8 cellular contexts compared by ENCODE assay signal in genomic region chr4:26584725-26585124, GRCh38. TPM values are rescaled to one million over a fixed set of nuclear protein-coding genes. Genes with fewer than 3 reads are reported as not detected.
DNase-seq lines count a peak whose midpoint lies in the region; ATAC-seq and TF ChIP-seq lines count a peak whose summit lies in the region.

No MANE protein-coding gene starts in this region.

- ATAC-seq in psoas muscle (no peak), HG03521 (IDR thresholded peaks at IDR 0.05; ENCODE audit: unreplicated experiment) (no peak), HG02840 (IDR thresholded peaks at IDR 0.05; ENCODE audit: low FRiP score, unreplicated experiment) (no peak)

- H3K27me3 ChIP-seq in SK-N-SH (ENCODE audit: insufficient read depth) = no peaks in the 10 kb centered on the region
- H3K27me3 ChIP-seq in fibroblast of lung (ENCODE audit: control insufficient read depth, insufficient read depth, low read length) = no peaks in the 10 kb centered on the region
- no peaks in the 10 kb centered on the region for H3K27me3 ChIP-seq in psoas muscle (ENCODE audit: insufficient read depth in 3 of 3, low read length in 2 of 3)

- peak overlapping the region; percentile 70 for H3K9ac ChIP-seq in SK-N-SH
- peak overlapping the region; percentile 75 for H3K9ac ChIP-seq in fibroblast of lung (ENCODE audit: insufficient read depth, low read length)

- no peak for TF ChIP-seq EP300 in SK-N-SH (IDR thresholded peaks at IDR 0.05; ENCODE audit: borderline replicate concordance in 1 of 2, low read depth in 1 of 2, low read length in 1 of 2)

- H3K4me1 ChIP-seq in SK-N-SH (ENCODE audit: control insufficient read depth in 1 of 2, insufficient read depth in 2 of 2, low read depth in 1 of 2, low read length in 1 of 2) (peaks cover 0 to 3% of the 10 kb centered on the region in 2 experiments; a peak in 2 of 4 replicates), fibroblast of lung (ENCODE audit: control insufficient read depth, extremely low read depth, insufficient read depth, low read length) (peaks cover 6% of the 10 kb centered on the region), psoas muscle (peaks cover 5% of the 10 kb centered on the region)

- peak overlapping the region; percentile 82 for H3K4me3 ChIP-seq in GM12864 (ENCODE audit: low read depth, low read length)
- peak overlapping the region; percentile 81 to 91 for H3K4me3 ChIP-seq in SK-N-SH (ENCODE audit: low read depth in 2 of 2, low read length in 1 of 2)
- peak overlapping the region; percentile 79 to 95 (median 88) for H3K4me3 ChIP-seq in fibroblast of lung (replicated peaks in 1 of 4; ENCODE audit: control extremely low read depth in 1 of 4, insufficient read depth in 1 of 4, low read depth in 3 of 4, low read length in 4 of 4)
- H3K4me3 ChIP-seq in psoas muscle = peak overlapping the region; percentile 87

- H3K4me2 ChIP-seq in SK-N-SH (peak overlapping the region; percentile 82), fibroblast of lung (ENCODE audit: extremely low read depth, insufficient read depth, low read length) (peak overlapping the region; percentile 93)

- H4K20me1 ChIP-seq in SK-N-SH (ENCODE audit: insufficient read depth) (no peaks in the 10 kb centered on the region), fibroblast of lung (ENCODE audit: control insufficient read depth, extremely low read depth, insufficient read depth, low read length) (no peaks in the 10 kb centered on the region)

- H3K36me3 ChIP-seq in SK-N-SH (replicated peaks in 1 of 2; ENCODE audit: control insufficient read depth in 1 of 2, insufficient read depth in 2 of 2, low read length in 1 of 2) (no peaks in the 10 kb centered on the region), fibroblast of lung (ENCODE audit: control insufficient read depth, insufficient read depth, low read length) (no peaks in the 10 kb centered on the region), psoas muscle (ENCODE audit: insufficient read depth in 1 of 2, low read depth in 1 of 2) (no peaks in the 10 kb centered on the region)

- TF ChIP-seq CTCF in GM12864 (IDR thresholded peaks at IDR 0.05; ENCODE audit: low read depth, low read length, missing control alignments) (no peak), SK-N-SH (IDR thresholded peaks at IDR 0.05) (no peak), fibroblast of lung (conservative IDR thresholded peaks at IDR 0.05 in 1 of 2, IDR thresholded peaks at IDR 0.05 in 1 of 2; ENCODE audit: low read depth in 1 of 2, low read length in 2 of 2) (no peak), psoas muscle (IDR thresholded peaks at IDR 0.05) (no peak)

- WGBS in SK-N-SH (ENCODE audit: low lambda C conversion rate) = 15% methylated on average over 4 of the region's 4 CpGs
- 19 to 28% (median 23%) methylated on average over 4 of the region's 4 CpGs for WGBS in psoas muscle, 3 donors

- H3K9me2 ChIP-seq in SK-N-SH = no peaks in the 10 kb centered on the region

- no peak for DNase-seq in GM12864 (ENCODE audit: low read depth)
- DNase-seq in SK-N-SH = no peak
- DNase-seq in fibroblast of lung (ENCODE audit: low read depth in 2 of 2) = no peak
- DNase-seq in psoas muscle = no peak
- DNase-seq in stimulated activated naive CD4-positive, alpha-beta T cell (lab: John Stamatoyannopoulos, UW) = no peak
- no peak for DNase-seq in iPS-NIHi11 (ENCODE audit: low spot score)

- CTCF ChIA-PET in SK-N-SH (lab: Yijun Ruan, JAX) = interaction anchor here (1.0 to 1.8 kb wide), 3 partner anchors 18 to 123 kb away, joined by 3 to 4 read pairs (median 3); no protein-coding TSS in a partner anchor

- H3K9me3 ChIP-seq in SK-N-SH (no peaks in the 10 kb centered on the region), fibroblast of lung (ENCODE audit: control insufficient read depth, insufficient read depth, low read depth, low read length) (no peaks in the 10 kb centered on the region), psoas muscle (no peaks in the 10 kb centered on the region)

- POLR2A ChIA-PET in SK-N-SH (lab: Yijun Ruan, JAX) = interaction anchor here (1.4 kb wide), 1 partner anchor 16 kb away, joined by 6 read pairs; no protein-coding TSS in a partner anchor

- H2AFZ ChIP-seq in SK-N-SH (ENCODE audit: low read depth) (peak overlapping the region; percentile 96), fibroblast of lung (ENCODE audit: low read length) (peak overlapping the region; percentile 93)

- intact Hi-C loops in psoas muscle (cut with DNase I) = loop anchor here (5.0 to 10.0 kb wide), 3 partner anchors 260 to 278 kb away; partner anchors contain the start of genes RBPJ (in 1 of the 2) and STIM2 (in 1 of the 2)

- H3K27ac ChIP-seq in SK-N-SH (ENCODE audit: low read depth in 2 of 2, low read length in 1 of 2) = peak overlapping the region in 1 of 2 experiments; percentile 60; a peak in 3 of 4 replicates
- H3K27ac ChIP-seq in fibroblast of lung (ENCODE audit: insufficient read depth, low read length) = peak overlapping the region; percentile 76
- H3K27ac ChIP-seq in psoas muscle = no peak overlapping the region

- H3F3A ChIP-seq in SK-N-SH (replicated peaks; ENCODE audit: insufficient read depth) = peaks cover 8% of the 10 kb centered on the region

- no peak for TF ChIP-seq RAD21 in SK-N-SH (IDR thresholded peaks at IDR 0.05; ENCODE audit: low read length)

- H3K79me2 ChIP-seq in SK-N-SH (ENCODE audit: insufficient read depth) = peaks cover 55% of the 10 kb centered on the region
- H3K79me2 ChIP-seq in fibroblast of lung (ENCODE audit: control insufficient read depth, insufficient read depth, low read length) = peaks cover 15% of the 10 kb centered on the region

TF ChIP-seq in SK-N-SH, 30 proteins besides CTCF, POLR2A, EP300 and RAD21:
- TF ChIP-seq NFIC (IDR thresholded peaks at IDR 0.05; ENCODE audit: borderline replicate concordance) (no peak), TAF1 (IDR thresholded peaks at IDR 0.05; ENCODE audit: borderline replicate concordance, low read depth, low read length) (no peak), FOXM1 (IDR thresholded peaks at IDR 0.05; ENCODE audit: low read depth) (no peak), FOXJ3 (CRISPR knock-in tag; IDR thresholded peaks at IDR 0.05) (no peak), SIN3A (IDR thresholded peaks at IDR 0.05; ENCODE audit: borderline replicate concordance, low read depth, low read length) (no peak), TCF12 (IDR thresholded peaks at IDR 0.05) (no peak), EZH2phosphoT487 (IDR thresholded peaks at IDR 0.05; ENCODE audit: borderline replicate concordance, low read depth) (no peak), FOSL2 (IDR thresholded peaks at IDR 0.05; ENCODE audit: borderline replicate concordance, low read depth) (no peak), RXRA (IDR thresholded peaks at IDR 0.05; ENCODE audit: borderline replicate concordance, low read depth) (no peak), GABPA (IDR thresholded peaks at IDR 0.05; ENCODE audit: low read depth) (no peak), RCOR1 (IDR thresholded peaks at IDR 0.05; ENCODE audit: low read length) (no peak), CHD2 (IDR thresholded peaks at IDR 0.05; ENCODE audit: low read length, partially characterized antibody) (no peak), ELF1 (IDR thresholded peaks at IDR 0.05) (no peak), ZBTB33 (IDR thresholded peaks at IDR 0.05; ENCODE audit: borderline replicate concordance, low read depth) (no peak), MEF2A (IDR thresholded peaks at IDR 0.05; ENCODE audit: borderline replicate concordance, low read depth) (no peak), SMC3 (IDR thresholded peaks at IDR 0.05; ENCODE audit: low read depth, low read length) (no peak), NRF1 (IDR thresholded peaks at IDR 0.05; ENCODE audit: low read depth, low read length) (no peak)
- TF ChIP-seq, protein P1, sequence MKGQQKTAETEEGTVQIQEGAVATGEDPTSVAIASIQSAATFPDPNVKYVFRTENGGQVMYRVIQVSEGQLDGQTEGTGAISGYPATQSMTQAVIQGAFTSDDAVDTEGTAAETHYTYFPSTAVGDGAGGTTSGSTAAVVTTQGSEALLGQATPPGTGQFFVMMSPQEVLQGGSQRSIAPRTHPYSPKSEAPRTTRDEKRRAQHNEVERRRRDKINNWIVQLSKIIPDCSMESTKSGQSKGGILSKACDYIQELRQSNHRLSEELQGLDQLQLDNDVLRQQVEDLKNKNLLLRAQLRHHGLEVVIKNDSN (IDR thresholded peaks at IDR 0.05; ENCODE audit: borderline replicate concordance, low read depth) = no peak
- TF ChIP-seq, protein P2, sequence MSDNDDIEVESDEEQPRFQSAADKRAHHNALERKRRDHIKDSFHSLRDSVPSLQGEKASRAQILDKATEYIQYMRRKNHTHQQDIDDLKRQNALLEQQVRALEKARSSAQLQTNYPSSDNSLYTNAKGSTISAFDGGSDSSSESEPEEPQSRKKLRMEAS (IDR thresholded peaks at IDR 0.05; ENCODE audit: low read depth) = no peak

RNA-seq across cellular contexts. Expression of gene TBC1D19, which starts 0.8 kb away (rescaled TPM):
- polyA plus RNA-seq in SK-N-SH (2012; rRNA removed) = 4.2 and 6.8 TPM in 2 replicates
- polyA plus RNA-seq in SK-N-SH (2012; cell fraction: cytosol; rRNA removed) = 7.7 and 8.6 TPM in 2 replicates
- 2.1 and 6.5 TPM in 2 replicates for polyA plus RNA-seq in SK-N-SH (2012; cell fraction: nucleus; rRNA removed)
- 40.6 and 132 TPM in 2 replicates for total RNA-seq in fibroblast of lung
- polyA plus RNA-seq in fibroblast of lung = 29.5 and 38.2 TPM in 2 replicates
- 12.7 and 16.4 TPM in 2 replicates for polyA plus RNA-seq in fibroblast of lung (2012)
- polyA minus RNA-seq in fibroblast of lung (ENCODE audit: low replicate concordance) = 0.59 and 3.3 TPM in 2 replicates
- total RNA-seq in psoas muscle = 1 to 10 TPM; 3.1 to 6.6 (median 5.4) TPM
- 1 to 10 TPM; 1.0 to 8.2 (median 2.7) TPM for polyA plus RNA-seq in psoas muscle
